20 cellular contexts compared by ENCODE assay signal in genomic region chr5:33334829-33335228, GRCh38.
DNase-seq lines count a peak whose midpoint lies in the region; ATAC-seq, FAIRE-seq and TF ChIP-seq lines count a peak whose summit lies in the region.
"Had no signal": no experiment of that assay in that cellular context is flagged by ENCODE, and none has a peak within 500 bp of the region (broad histone marks: within the 10 kb centered on the region; RNA-seq: fewer than 3 reads in every experiment).

No MANE protein-coding gene starts in this region.

- intact Hi-C loops in OCI-LY7 (cut with micrococcal nuclease; ENCODE audit: unreplicated experiment) (no loop called here), psoas muscle (cut with DNase I) (no loop called here), sigmoid colon (cut with DNase I) (loop anchor here (5.0 kb wide), 1 partner anchor 72 kb away; no protein-coding TSS in a partner anchor), aorta (cut with DNase I) (no loop called here), esophagus muscularis mucosa (cut with DNase I) (no loop called here)

- TF ChIP-seq POLR2A in sigmoid colon (IDR thresholded peaks at IDR 0.05) (no peak), GM12892 (IDR thresholded peaks at IDR 0.05; ENCODE audit: low read depth, low read length) (no peak), esophagus muscularis mucosa (IDR thresholded peaks at IDR 0.05; ENCODE audit: low read depth) (no peak)

- no peaks in the 10 kb centered on the region for H3K27me3 ChIP-seq in psoas muscle (ENCODE audit: insufficient read depth in 3 of 3, low read length in 2 of 3)
- H3K27me3 ChIP-seq in sigmoid colon: no peaks in the 10 kb centered on the region
- H3K27me3 ChIP-seq in aorta (ENCODE audit: control insufficient read depth in 1 of 2, insufficient read depth in 2 of 2, low read length in 1 of 2): no peaks in the 10 kb centered on the region
- H3K27me3 ChIP-seq in esophagus muscularis mucosa: no peaks in the 10 kb centered on the region

- no peaks in the 10 kb centered on the region for H4K20me1 ChIP-seq in OCI-LY7 (ENCODE audit: insufficient read depth, low read length)

- POLR2A ChIA-PET in OCI-LY7 (lab: Charles Lee): no interaction called here

- H3K9me3 ChIP-seq in OCI-LY7 (ENCODE audit: low read length): peaks cover 25% of the 10 kb centered on the region
- H3K9me3 ChIP-seq in psoas muscle: no peaks in the 10 kb centered on the region
- H3K9me3 ChIP-seq in sigmoid colon: no peaks in the 10 kb centered on the region
- no peaks in the 10 kb centered on the region for H3K9me3 ChIP-seq in aorta (ENCODE audit: control insufficient read depth, low read length)
- no peaks in the 10 kb centered on the region for H3K9me3 ChIP-seq in esophagus muscularis mucosa

- TF ChIP-seq EP300 in sigmoid colon (IDR thresholded peaks at IDR 0.05) (no peak), esophagus muscularis mucosa (IDR thresholded peaks at IDR 0.05) (no peak)

- H3K79me2 ChIP-seq in OCI-LY7 (ENCODE audit: insufficient read depth, low read depth, low read length): no peaks in the 10 kb centered on the region

- H3K4me1 ChIP-seq in OCI-LY7 (ENCODE audit: insufficient read depth, low read length, poor library complexity, severe bottlenecking) (peaks cover 94% of the 10 kb centered on the region), psoas muscle (no peaks in the 10 kb centered on the region), sigmoid colon (peaks cover 0 to 80% (median 47%) of the 10 kb centered on the region in 4 donors), aorta (ENCODE audit: control insufficient read depth in 1 of 2, insufficient read depth in 2 of 2, low read length in 2 of 2) (peaks cover 4 to 6% of the 10 kb centered on the region in 2 donors), esophagus muscularis mucosa (peaks cover 5 to 36% (median 27%) of the 10 kb centered on the region in 4 donors)

- TF ChIP-seq CTCF in OCI-LY7 (conservative IDR thresholded peaks at IDR 0.05; ENCODE audit: low read length) (no peak), psoas muscle (IDR thresholded peaks at IDR 0.05) (no peak), sigmoid colon (IDR thresholded peaks at IDR 0.05) (no peak), esophagus muscularis mucosa (IDR thresholded peaks at IDR 0.05) (no peak)

- ATAC-seq in psoas muscle: peak in 3 of 4 donors; percentile 36 to 51 (median 48)
- no peak for ATAC-seq in aorta (ENCODE audit: low FRiP score)
- ATAC-seq: GM23338, HCT116 had no signal

- 56 to 74% (median 56%) methylated on average over 1 of the region's 1 CpG for WGBS in psoas muscle, 3 donors
- 93 to 95% methylated on average over 1 of the region's 1 CpG for WGBS in sigmoid colon, 2 donors
- WGBS in aorta, 2 donors: 97% methylated on average over 1 of the region's 1 CpG
- WGBS in esophagus muscularis mucosa: 82% methylated on average over 1 of the region's 1 CpG

- CTCF ChIA-PET in OCI-LY7 (lab: Charles Lee; ENCODE audit: unreplicated experiment): no interaction called here

- FAIRE-seq in GM12892 (lab: Jason Lieb, UNC): no peak
- FAIRE-seq: GM12891 had no signal

- H3K36me3 ChIP-seq in OCI-LY7 (ENCODE audit: insufficient read depth, low read length) (peaks cover 34% of the 10 kb centered on the region), psoas muscle (ENCODE audit: insufficient read depth in 1 of 2, low read depth in 1 of 2) (no peaks in the 10 kb centered on the region), sigmoid colon (no peaks in the 10 kb centered on the region), aorta (ENCODE audit: control insufficient read depth in 1 of 2, insufficient read depth in 2 of 2, low read length in 1 of 2) (no peaks in the 10 kb centered on the region), esophagus muscularis mucosa (no peaks in the 10 kb centered on the region)

- H3K9me2 ChIP-seq in OCI-LY7 (ENCODE audit: insufficient read depth, low read length): no peaks in the 10 kb centered on the region

- BruUV-seq in OCI-LY7 (replicated peaks; lab: Mats Ljungman, UMichigan): no TSS peak

- no peak for DNase-seq in OCI-LY7 (ENCODE audit: low spot score)
- peak; percentile 34 for DNase-seq in myocyte (ENCODE audit: low read depth)
- DNase-seq in psoas muscle: no peak
- DNase-seq in sigmoid colon: no peak
- no peak for DNase-seq in aorta
- no peak for DNase-seq in GM12892 (ENCODE audit: insufficient read length)
- no peak for DNase-seq in esophagus muscularis mucosa (ENCODE audit: extremely low spot score)
- no peak for DNase-seq in activated CD8-positive, alpha-beta memory T cell treated with anti-CD3 and anti-CD28 coated beads, Interleukin-2, amount 50 U/mL, for 4 hours
- DNase-seq: 8988T; C1 segment of cervical spinal cord; Calu3; CD4-positive, alpha-beta memory T cell; COR-L47; DMS53; DMS79 treated with DMSO at 0.1 percent for 48 hours; GF-D8; H9 had no signal

- H3K27ac ChIP-seq in OCI-LY7 (ENCODE audit: low read depth, low read length, poor library complexity, severe bottlenecking) (peak overlapping the region; percentile 100), psoas muscle (no peak overlapping the region), sigmoid colon (peak overlapping the region in 3 of 4 donors; percentile 1 to 76 (median 65)), aorta (ENCODE audit: low read depth in 1 of 2, low read length in 2 of 2) (no peak overlapping the region), esophagus muscularis mucosa (replicated peaks in 1 of 4) (no peak overlapping the region)

- H3K4me2 ChIP-seq in OCI-LY7 (ENCODE audit: low read length): no peak overlapping the region
- H3K4me2 ChIP-seq: GM23338 had no signal

- peak overlapping the region; percentile 3 for H3K4me3 ChIP-seq in OCI-LY7 (ENCODE audit: low read depth, low read length, poor library complexity, severe bottlenecking)
- H3K4me3 ChIP-seq in psoas muscle: no peak overlapping the region
- H3K4me3 ChIP-seq in sigmoid colon: no peak overlapping the region
- H3K4me3 ChIP-seq in aorta (ENCODE audit: low read length in 2 of 2): no peak overlapping the region
- H3K4me3 ChIP-seq in esophagus muscularis mucosa: no peak overlapping the region
- H3K4me3 ChIP-seq: GM23338 had no signal

- peak overlapping the region; percentile 33; the same call in 1 of the 2 replicates for H2AFZ ChIP-seq in OCI-LY7 (ENCODE audit: low read length)
- H2AFZ ChIP-seq: GM23338 had no signal

Comparison
In these comparisons a context has a peak if more than half of its experiments do, and no peak if none do; other contexts are left out.
1. H3K27ac ChIP-seq: peak in OCI-LY7 (single experiment) and sigmoid colon (3 of 4); none in psoas muscle (single experiment), aorta (0 of 2) and esophagus muscularis mucosa (0 of 4).